6 cellular contexts compared by ENCODE assay signal in the genomic region with DNA sequence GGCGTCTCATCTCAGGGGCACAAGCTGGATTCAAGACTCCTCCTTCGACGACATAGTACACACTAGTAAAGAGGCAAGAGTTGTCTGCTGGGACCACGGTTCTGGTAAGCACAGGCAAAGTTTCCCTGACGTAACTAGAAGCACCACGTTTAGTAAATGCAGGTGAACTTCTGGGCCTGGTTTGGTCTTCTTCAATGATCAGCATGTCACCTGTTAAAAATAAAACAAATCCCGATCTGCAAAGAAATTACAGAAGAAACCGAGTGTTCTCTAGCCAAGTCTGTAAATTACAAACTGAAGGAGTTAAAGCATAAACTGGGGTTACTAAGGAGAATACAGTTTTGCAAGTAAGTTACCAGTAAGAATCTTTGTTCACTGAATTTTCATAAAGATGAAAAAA. TPM values are rescaled to one million over a fixed set of nuclear protein-coding genes. Genes with fewer than 3 reads are reported as not detected.
DNase-seq lines count a peak whose midpoint lies in the region; ATAC-seq and TF ChIP-seq lines count a peak whose summit lies in the region.

No MANE protein-coding gene starts in this region.

- no peaks in the 10 kb centered on the region for H3K27me3 Mint-ChIP-seq in T-cell

- no peak overlapping the region for H3K27ac ChIP-seq in liver (ENCODE audit: low read depth in 1 of 2, low read length in 2 of 2)

- H3K4me1 ChIP-seq in BE2C (peaks cover 6% of the 10 kb centered on the region), liver (ENCODE audit: control insufficient read depth in 4 of 4, insufficient read depth in 4 of 4, low read length in 3 of 4) (peaks cover 1 to 39% (median 12%) of the 10 kb centered on the region in 4 donors)

- H3K27me3 ChIP-seq in BE2C: peaks cover 6% of the 10 kb centered on the region
- H3K27me3 ChIP-seq in liver (ENCODE audit: control insufficient read depth in 4 of 4, insufficient read depth in 4 of 4, low read length in 3 of 4): no peaks in the 10 kb centered on the region

- peak overlapping the region; percentile 8 to 95 for H3K9ac ChIP-seq in liver (ENCODE audit: low read depth in 1 of 2, low read length in 2 of 2)

- H3K9me3 ChIP-seq in BE2C: no peaks in the 10 kb centered on the region
- no peaks in the 10 kb centered on the region for H3K9me3 ChIP-seq in liver (ENCODE audit: control insufficient read depth in 4 of 4, low read length in 3 of 4)

- ATAC-seq in T-cell (replicated peaks in 1 of 4) (no peak), HG02763 (IDR thresholded peaks at IDR 0.05; ENCODE audit: unreplicated experiment) (no peak)

- H3K9me3 Mint-ChIP-seq in T-cell: no peaks in the 10 kb centered on the region

- H3K4me1 Mint-ChIP-seq in T-cell: peaks cover 76 to 82% (median 78%) of the 10 kb centered on the region in 3 donors

- H3K36me3 ChIP-seq in BE2C (peaks cover 17% of the 10 kb centered on the region), liver (ENCODE audit: control insufficient read depth in 4 of 4, insufficient read depth in 3 of 4, low read depth in 1 of 4, low read length in 3 of 4) (peaks cover 0 to 19% (median 3%) of the 10 kb centered on the region in 4 donors)

- WGBS in liver: 46% methylated on average over 8 of the region's 8 CpGs

- no peak for TF ChIP-seq RAD21 in liver (IDR thresholded peaks at IDR 0.05)

- POLR2A ChIA-PET in T-cell (lab: Charles Lee): interaction anchor here in 1 of 2 donors (0.7 kb wide), 1 partner anchor 740 kb away, joined by 3 read pairs; no protein-coding TSS in a partner anchor

- CTCF ChIA-PET in T-cell (lab: Charles Lee): interaction anchor here (0.6 to 1.7 kb wide), 14 partner anchors 12 to 450 kb away, joined by 3 to 13 read pairs (median 4); a partner anchor contains a TSS

- peaks cover 27% of the 10 kb centered on the region for H3K36me3 Mint-ChIP-seq in T-cell

- peak overlapping the region; percentile 94 to 99 (median 99) for H3K4me3 Mint-ChIP-seq in T-cell

- TF ChIP-seq CTCF in BE2C (IDR thresholded peaks at IDR 0.05; ENCODE audit: low read depth, low read length) (no peak), liver (IDR thresholded peaks at IDR 0.05; ENCODE audit: low read depth, low read length, missing input control) (no peak)

- H3K4me3 ChIP-seq in BE2C (ENCODE audit: low read depth, low read length) (peak overlapping the region; percentile 95), liver (ENCODE audit: low read depth in 1 of 3, low read length in 3 of 3) (peak overlapping the region in 1 of 3 donors; percentile 99)

- H3K27ac Mint-ChIP-seq in T-cell: peak overlapping the region; percentile 89 to 96

- DNase-seq in BE2C (no peak), T-cell (no peak), NCI-H526 (lab: John Stamatoyannopoulos, UW) (no peak), AML-193 (lab: John Stamatoyannopoulos, UW) (no peak)

TF ChIP-seq in liver, 16 proteins besides CTCF, POLR2A, EP300 and RAD21:
- TF ChIP-seq JUND (IDR thresholded peaks at IDR 0.05) (no peak), YY1 (IDR thresholded peaks at IDR 0.05) (no peak), NR2F2 (IDR thresholded peaks at IDR 0.05) (no peak), FOXA1 (IDR thresholded peaks at IDR 0.05) (no peak), SP1 (IDR thresholded peaks at IDR 0.05) (no peak), TAF1 (conservative IDR thresholded peaks at IDR 0.05) (no peak), HNF4G (IDR thresholded peaks at IDR 0.05) (no peak), EGR1 (IDR thresholded peaks at IDR 0.05; ENCODE audit: low read depth in 2 of 2) (no peak)
- TF ChIP-seq, protein P1, sequence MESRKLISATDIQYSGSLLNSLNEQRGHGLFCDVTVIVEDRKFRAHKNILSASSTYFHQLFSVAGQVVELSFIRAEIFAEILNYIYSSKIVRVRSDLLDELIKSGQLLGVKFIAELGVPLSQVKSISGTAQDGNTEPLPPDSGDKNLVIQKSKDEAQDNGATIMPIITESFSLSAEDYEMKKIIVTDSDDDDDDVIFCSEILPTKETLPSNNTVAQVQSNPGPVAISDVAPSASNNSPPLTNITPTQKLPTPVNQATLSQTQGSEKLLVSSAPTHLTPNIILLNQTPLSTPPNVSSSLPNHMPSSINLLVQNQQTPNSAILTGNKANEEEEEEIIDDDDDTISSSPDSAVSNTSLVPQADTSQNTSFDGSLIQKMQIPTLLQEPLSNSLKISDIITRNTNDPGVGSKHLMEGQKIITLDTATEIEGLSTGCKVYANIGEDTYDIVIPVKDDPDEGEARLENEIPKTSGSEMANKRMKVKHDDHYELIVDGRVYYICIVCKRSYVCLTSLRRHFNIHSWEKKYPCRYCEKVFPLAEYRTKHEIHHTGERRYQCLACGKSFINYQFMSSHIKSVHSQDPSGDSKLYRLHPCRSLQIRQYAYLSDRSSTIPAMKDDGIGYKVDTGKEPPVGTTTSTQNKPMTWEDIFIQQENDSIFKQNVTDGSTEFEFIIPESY (IDR thresholded peaks at IDR 0.05): no peak
- TF ChIP-seq, protein P2, sequence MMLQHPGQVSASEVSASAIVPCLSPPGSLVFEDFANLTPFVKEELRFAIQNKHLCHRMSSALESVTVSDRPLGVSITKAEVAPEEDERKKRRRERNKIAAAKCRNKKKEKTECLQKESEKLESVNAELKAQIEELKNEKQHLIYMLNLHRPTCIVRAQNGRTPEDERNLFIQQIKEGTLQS (IDR thresholded peaks at IDR 0.05): no peak
- TF ChIP-seq, protein P3, sequence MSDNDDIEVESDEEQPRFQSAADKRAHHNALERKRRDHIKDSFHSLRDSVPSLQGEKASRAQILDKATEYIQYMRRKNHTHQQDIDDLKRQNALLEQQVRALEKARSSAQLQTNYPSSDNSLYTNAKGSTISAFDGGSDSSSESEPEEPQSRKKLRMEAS (IDR thresholded peaks at IDR 0.05): no peak

RNA-seq across cellular contexts. Expression of a gene that starts 1.5 kb away (rescaled TPM):
- polyA plus RNA-seq in BE2C (2012; ENCODE audit: insufficient read depth, insufficient read length, low read depth): 5.1 TPM
- total RNA-seq in T-cell: 10 to 100 TPM in 2 of 5 donors, 1 to 10 TPM in 3; 7.8 to 13.5 (median 8.7) TPM
- 10 to 100 TPM in 1 of 2 donors, 1 to 10 TPM in 1; 7.7 to 79.4 TPM for total RNA-seq in liver
- 1 to 10 TPM; 1.3 to 1.8 TPM for polyA plus RNA-seq in liver

RNA-seq across cellular contexts. Expression of a gene that starts 3.6 kb away (rescaled TPM):
- polyA plus RNA-seq in BE2C (2012; ENCODE audit: insufficient read depth, insufficient read length, low read depth): 2.6 TPM
- total RNA-seq in T-cell: 1 to 10 TPM; 1.6 to 4.7 (median 3.2) TPM
- 1 to 10 TPM; 4.0 to 5.9 TPM for total RNA-seq in liver
- 1 to 10 TPM; 1.5 to 2.0 TPM for polyA plus RNA-seq in liver

RNA-seq across cellular contexts. Expression of a gene that starts 17.0 kb away (rescaled TPM):
- not detected for polyA plus RNA-seq in BE2C (2012; ENCODE audit: insufficient read depth, insufficient read length, low read depth)
- total RNA-seq in T-cell (under 1 TPM; 0.08 to 0.29 (median 0.14) TPM), liver (under 1 TPM; 0.59 to 0.79 TPM)
- under 1 TPM; 0.27 to 0.33 TPM for polyA plus RNA-seq in liver

RNA-seq across cellular contexts. Expression of a gene that starts 39.1 kb away (rescaled TPM):
- not detected for polyA plus RNA-seq in BE2C (2012; ENCODE audit: insufficient read depth, insufficient read length, low read depth)
- 1 to 10 TPM in 2 of 5 donors, under 1 TPM in 2, not detected in 1; 0.66 to 4.8 (median 1.0) TPM for total RNA-seq in T-cell
- total RNA-seq in liver: 100 to 1,000 TPM in 1 of 2 donors, 10 to 100 TPM in 1; 59.7 to 460 TPM
- polyA plus RNA-seq in liver: 100 to 1,000 TPM; 399 to 404 TPM

RNA-seq across cellular contexts. Expression of a gene that starts 54.5 kb away (rescaled TPM):
- not detected for polyA plus RNA-seq in BE2C (2012; ENCODE audit: insufficient read depth, insufficient read length, low read depth)
- total RNA-seq in T-cell (under 1 TPM in 3 of 5 donors, not detected in 2; 0.60 to 0.72 (median 0.70) TPM), liver (1,000 to 10,000 TPM in 1 of 2 donors, 10 to 100 TPM in 1; 49.5 to 1,492 TPM)
- polyA plus RNA-seq in liver: 1,000 to 10,000 TPM in 1 of 2 donors, 100 to 1,000 TPM in 1; 896 to 1,527 TPM
